In the genomic region with DNA sequence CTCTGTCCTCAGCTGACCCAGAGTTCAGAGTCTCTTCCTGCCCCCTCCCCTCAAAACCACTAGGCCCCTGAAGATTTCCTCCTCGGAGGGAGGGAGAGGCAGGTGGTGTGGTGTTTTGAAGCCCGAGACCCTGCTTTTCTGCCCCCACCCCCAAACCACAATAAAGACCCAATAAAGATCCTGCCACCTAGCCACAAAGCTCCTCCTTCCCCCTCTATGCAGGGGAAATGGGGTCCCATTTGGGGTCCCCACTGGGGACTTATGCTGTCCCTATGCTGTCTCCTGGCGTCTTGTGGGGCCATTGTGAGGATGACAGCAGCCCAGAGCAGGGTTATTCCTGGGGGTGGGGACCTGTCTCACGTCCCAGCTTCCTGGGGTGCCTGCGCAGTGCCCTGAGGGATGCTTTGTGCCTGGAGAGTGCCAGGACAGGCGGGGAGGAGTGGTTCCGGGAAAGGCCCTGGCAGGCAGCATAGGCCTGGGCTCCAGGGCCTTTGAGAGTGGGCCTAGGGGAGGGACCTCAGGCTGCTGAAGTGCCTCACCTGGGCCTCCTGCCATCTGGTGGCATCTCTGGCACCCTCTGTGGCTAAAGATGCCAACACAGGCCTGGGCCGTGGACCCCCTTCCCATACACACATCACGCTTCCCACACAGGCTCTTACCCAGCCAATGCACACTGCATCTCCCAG, we compare ENCODE assay signal across 8 cellular contexts. TPM values are rescaled to one million over a fixed set of nuclear protein-coding genes. Genes with fewer than 3 reads are reported as not detected.
DNase-seq lines count a peak whose midpoint lies in the region; ATAC-seq and TF ChIP-seq lines count a peak whose summit lies in the region.

No MANE protein-coding gene starts in this region.

- 32 to 40% methylated on average over 4 to 9 of the region's 9 CpGs for WGBS in upper lobe of left lung, 2 donors

- TF ChIP-seq CTCF in OCI-LY7 (conservative IDR thresholded peaks at IDR 0.05; ENCODE audit: low read length), result peak; percentile 63
- peak in 3 of 6 experiments; percentile 28 to 50 (median 41) for TF ChIP-seq CTCF in upper lobe of left lung (IDR thresholded peaks at IDR 0.05)

- intact Hi-C loops in OCI-LY7 (cut with micrococcal nuclease; ENCODE audit: unreplicated experiment), result loop anchor here (1.0 kb wide), 1 partner anchor 41 kb away; the partner anchor contains the start of gene FKBP5

- H3K27ac ChIP-seq in OCI-LY7 (ENCODE audit: low read depth, low read length, poor library complexity, severe bottlenecking), result peak overlapping the region; percentile 96
- peak overlapping the region; percentile 99 to 100 (median 100) for H3K27ac ChIP-seq in upper lobe of left lung

- POLR2A ChIA-PET in OCI-LY7 (lab: Charles Lee), result interaction anchor here (0.6 to 2.6 kb wide), 6 partner anchors 9 to 1073 kb away, joined by 3 to 7 read pairs (median 3); no protein-coding TSS in a partner anchor

- peak overlapping the region; percentile 96 for H3K4me2 ChIP-seq in OCI-LY7 (ENCODE audit: low read length)

- no TSS peak for BruUV-seq in OCI-LY7 (replicated peaks; lab: Mats Ljungman, UMichigan)

- H3K36me3 ChIP-seq in OCI-LY7 (ENCODE audit: insufficient read depth, low read length) (no peaks in the 10 kb centered on the region), upper lobe of left lung (no peaks in the 10 kb centered on the region)

- ATAC-seq in upper lobe of left lung (ENCODE audit: low FRiP score in 2 of 2) (peak in 1 of 2 donors; percentile 8), HG02870 (IDR thresholded peaks at IDR 0.05; ENCODE audit: unreplicated experiment) (no peak), HG03196 (IDR thresholded peaks at IDR 0.05; ENCODE audit: unreplicated experiment) (no peak)

- peak overlapping the region; percentile 75 for H3K4me3 ChIP-seq in OCI-LY7 (ENCODE audit: low read depth, low read length, poor library complexity, severe bottlenecking)
- peak overlapping the region in 3 of 4 donors; percentile 38 to 49 (median 48) for H3K4me3 ChIP-seq in upper lobe of left lung

- TF ChIP-seq EP300 in upper lobe of left lung (IDR thresholded peaks at IDR 0.05), result peak; percentile 65 to 97 (median 80)

- H2AFZ ChIP-seq in OCI-LY7 (ENCODE audit: low read length), result peak overlapping the region; percentile 15; the same call in 1 of the 2 replicates

- peak in 2 of 4 donors; percentile 10 to 61 for TF ChIP-seq POLR2A in upper lobe of left lung (IDR thresholded peaks at IDR 0.05)

- DNase-seq in DMS79 (lab: John Stamatoyannopoulos, UW) (peak; percentile 66), OCI-LY7 (ENCODE audit: low spot score) (peak; percentile 85), medulla oblongata (ENCODE audit: extremely low spot score) (peak; percentile 43), upper lobe of left lung (peak in 1 of 2 donors; percentile 92), NCI-H446 treated with DMSO at 0.1 percent for 48 hours (lab: John Stamatoyannopoulos, UW) (no peak)
- peak; percentile 43 for DNase-seq in central memory CD4-positive, alpha-beta T cell

- peaks cover 11% of the 10 kb centered on the region; the same call in 1 of the 2 replicates for H3K79me2 ChIP-seq in OCI-LY7 (ENCODE audit: insufficient read depth, low read depth, low read length)

- H3K9me2 ChIP-seq in OCI-LY7 (ENCODE audit: insufficient read depth, low read length), result no peaks in the 10 kb centered on the region

- no peaks in the 10 kb centered on the region for H4K20me1 ChIP-seq in OCI-LY7 (ENCODE audit: insufficient read depth, low read length)

- no peaks in the 10 kb centered on the region for H3K27me3 ChIP-seq in upper lobe of left lung

- peaks cover 84% of the 10 kb centered on the region for H3K4me1 ChIP-seq in OCI-LY7 (ENCODE audit: insufficient read depth, low read length, poor library complexity, severe bottlenecking)
- H3K4me1 ChIP-seq in upper lobe of left lung, result peaks cover 84 to 95% (median 90%) of the 10 kb centered on the region in 4 donors

- CTCF ChIA-PET in OCI-LY7 (lab: Charles Lee; ENCODE audit: unreplicated experiment), result interaction anchor here (1.1 to 2.3 kb wide), 3 partner anchors 12 to 139 kb away, joined by 3 to 11 read pairs (median 3); no protein-coding TSS in a partner anchor

- no peaks in the 10 kb centered on the region for H3K9me3 ChIP-seq in OCI-LY7 (ENCODE audit: low read length)
- no peaks in the 10 kb centered on the region for H3K9me3 ChIP-seq in upper lobe of left lung

RNA-seq across cellular contexts. Expression of gene ARMC12, which starts 8.0 kb away (rescaled TPM):
- 3.4 and 3.7 TPM in 2 replicates for total RNA-seq in OCI-LY7 (2014; rRNA removed; shearing (Covaris generic))
- total RNA-seq in OCI-LY7 (2022) (4.4 and 4.9 TPM in 2 replicates), upper lobe of left lung (1 to 10 TPM in 1 of 6 donors, under 1 TPM in 4, not detected in 1; 0.46 to 6.3 (median 0.74) TPM)

RNA-seq across cellular contexts. Expression of gene FKBP5, which starts 40.1 kb away (rescaled TPM):
- 42.5 and 43.2 TPM in 2 replicates for total RNA-seq in OCI-LY7 (2014; rRNA removed; shearing (Covaris generic))
- total RNA-seq in OCI-LY7 (2022), result 79.1 and 81.4 TPM in 2 replicates
- total RNA-seq in upper lobe of left lung, result 100 to 1,000 TPM; 112 to 203 (median 143) TPM

RNA-seq across cellular contexts. Expression of gene CLPSL2, which starts 47.6 kb away (rescaled TPM):
- total RNA-seq in OCI-LY7 (2014; rRNA removed; shearing (Covaris generic)), result not detected in 2 replicates
- total RNA-seq in OCI-LY7 (2022) (not detected in 2 replicates), upper lobe of left lung (not detected)

RNA-seq across cellular contexts. Expression of gene CLPSL1, which starts 52.0 kb away (rescaled TPM):
- total RNA-seq in OCI-LY7 (2014; rRNA removed; shearing (Covaris generic)), result not detected in 2 replicates
- total RNA-seq in OCI-LY7 (2022), result not detected in 2 replicates
- total RNA-seq in upper lobe of left lung, result not detected
